Comparison of ENCODE assay signal across 8 cellular contexts in genomic region chr16:21598676-21599157, GRCh38. TPM values are rescaled to one million over a fixed set of nuclear protein-coding genes. Genes with fewer than 3 reads are reported as not detected.
A peak's percentile ranks its signal among the peaks of the same experiment; 100 is the strongest.
DNase-seq lines count a peak whose midpoint lies in the region; FAIRE-seq and TF ChIP-seq lines count a peak whose summit lies in the region.

No MANE protein-coding gene starts in this region.

- peak overlapping the region; percentile 90 for H3K27ac ChIP-seq in iPS-20b (ENCODE audit: low read length)
- peak overlapping the region; percentile 87 to 97 for H3K27ac ChIP-seq in small intestine (ENCODE audit: low read depth in 1 of 2, low read length in 1 of 2)

- no peak for TF ChIP-seq CTCF in astrocyte of the cerebellum (IDR thresholded peaks at IDR 0.05; ENCODE audit: low read depth, low read length, missing control alignments)

- peak overlapping the region; percentile 98 for H3K9ac ChIP-seq in iPS-20b (ENCODE audit: low read depth, low read length)

- H3K4me1 ChIP-seq in iPS-20b (ENCODE audit: insufficient read depth, low read length), result peaks cover 5% of the 10 kb centered on the region; the same call in 1 of the 2 replicates
- H3K4me1 ChIP-seq in small intestine (ENCODE audit: control insufficient read depth in 2 of 2, insufficient read depth in 1 of 2, low read depth in 1 of 2, low read length in 1 of 2), result no peaks in the 10 kb centered on the region

- no peaks in the 10 kb centered on the region for H3K9me3 ChIP-seq in iPS-20b (ENCODE audit: insufficient read depth, low read depth, low read length)
- H3K9me3 ChIP-seq in small intestine (ENCODE audit: control insufficient read depth, low read depth), result no peaks in the 10 kb centered on the region

- no peak for FAIRE-seq in small intestine (lab: Jason Lieb, UNC)

- H3K27me3 ChIP-seq in iPS-20b (ENCODE audit: insufficient read depth, low read length) (no peaks in the 10 kb centered on the region), small intestine (ENCODE audit: control insufficient read depth in 2 of 2, insufficient read depth in 2 of 2, low read length in 2 of 2) (no peaks in the 10 kb centered on the region)

- DNase-seq in NCI-H2171 treated with DMSO at 0.1 percent for 48 hours (lab: John Stamatoyannopoulos, UW) (peak; percentile 49), NCI-H2171 (lab: John Stamatoyannopoulos, UW) (no peak), MV-4-11 (lab: John Stamatoyannopoulos, UW) (peak; percentile 53), astrocyte of the cerebellum (ENCODE audit: low read depth) (no peak), small intestine (peak; percentile 46), H4 (ENCODE audit: low spot score) (no peak), midbrain (lab: John Stamatoyannopoulos, UW) (no peak)

- H3K4me3 ChIP-seq in astrocyte of the cerebellum (ENCODE audit: low read depth, low read length) (peak overlapping the region; percentile 55), iPS-20b (ENCODE audit: low read length) (peak overlapping the region; percentile 91), small intestine (ENCODE audit: low read depth in 1 of 2, low read length in 2 of 2) (peak overlapping the region; percentile 57 to 99)

- H3K36me3 ChIP-seq in iPS-20b (ENCODE audit: insufficient read depth, low read depth, low read length), result no peaks in the 10 kb centered on the region
- H3K36me3 ChIP-seq in small intestine (ENCODE audit: control insufficient read depth in 2 of 2, insufficient read depth in 2 of 2, low read length in 2 of 2), result no peaks in the 10 kb centered on the region

- in situ Hi-C loops in astrocyte of the cerebellum (cut with HindIII; ENCODE audit: low sequenced_read_pairs), result no loop called here

- WGBS in small intestine, 3 donors, result 0 to 2% (median 1%) methylated on average over 17 of the region's 17 CpGs

RNA-seq across cellular contexts. Expression of gene METTL9, which starts 0.7 kb away (rescaled TPM):
- 10 to 100 TPM; 38.7 to 63.0 (median 59.1) TPM for polyA plus RNA-seq in small intestine
- total RNA-seq in H4 (2014; rRNA removed; shearing (Covaris generic)), result 166 and 205 TPM in 2 replicates

RNA-seq across cellular contexts. Expression of gene IGSF6, which starts 53.7 kb away (rescaled TPM):
- 1 to 10 TPM in 2 of 3 donors, under 1 TPM in 1; 0.45 to 2.7 (median 1.9) TPM for polyA plus RNA-seq in small intestine
- not detected in 2 replicates for total RNA-seq in H4 (2014; rRNA removed; shearing (Covaris generic))

Comparison
In these comparisons a context has a peak if more than half of its experiments do, and no peak if none do; other contexts are left out.
1. DNase-seq: peak in NCI-H2171 treated with DMSO at 0.1 percent for 48 hours (single experiment), MV-4-11 (single experiment) and small intestine (single experiment); none in NCI-H2171 (single experiment), astrocyte of the cerebellum (single experiment), H4 (single experiment) and midbrain (single experiment).
2. Peak in every context shown above with its lines, with median percentiles within 50 percentile points of each other: H3K4me3 ChIP-seq.